Comparison of ENCODE assay signal across 9 cellular contexts in genomic region chrX:36867143-36867542, GRCh38.
DNase-seq lines count a peak whose midpoint lies in the region; ATAC-seq and TF ChIP-seq lines count a peak whose summit lies in the region.
"Had no signal": no experiment of that assay in that cellular context is flagged by ENCODE, and none has a peak within 500 bp of the region (broad histone marks: within the 10 kb centered on the region; RNA-seq: fewer than 3 reads in every experiment).

No MANE protein-coding gene starts in this region.

- TF ChIP-seq CTCF in Caco-2 (IDR thresholded peaks at IDR 0.05; ENCODE audit: insufficient read depth in 1 of 2, low read depth in 1 of 2, low read length in 1 of 2, severe bottlenecking in 1 of 2, unreplicated experiment in 1 of 2) (peak; percentile 13 to 37), colonic mucosa (IDR thresholded peaks at IDR 0.05) (peak; percentile 56), osteoblast (IDR thresholded peaks at IDR 0.05; ENCODE audit: extremely low read depth, low read depth, low read length) (peak; percentile 62), sigmoid colon (IDR thresholded peaks at IDR 0.05) (peak in 1 of 4 experiments; percentile 30)

- peaks cover 2% of the 10 kb centered on the region for H3K27me3 Mint-ChIP-seq in Caco-2 (ENCODE audit: insufficient read depth, unreplicated experiment)

- no peak for TF ChIP-seq POLR2A in sigmoid colon (IDR thresholded peaks at IDR 0.05)

- H3K9me3 ChIP-seq in Caco-2: no peaks in the 10 kb centered on the region
- H3K9me3 ChIP-seq in colonic mucosa: no peaks in the 10 kb centered on the region
- no peaks in the 10 kb centered on the region for H3K9me3 ChIP-seq in osteoblast (ENCODE audit: low read depth, low read length)
- H3K9me3 ChIP-seq in sigmoid colon: no peaks in the 10 kb centered on the region

- BruUV-seq in Caco-2 (replicated peaks; lab: Mats Ljungman, UMichigan): no TSS peak

- H3K79me2 ChIP-seq in osteoblast (ENCODE audit: insufficient read depth, low read length): no peaks in the 10 kb centered on the region

- H3K27ac ChIP-seq in colonic mucosa: no peak overlapping the region
- no peak overlapping the region for H3K27ac ChIP-seq in osteoblast (ENCODE audit: low read depth, low read length)
- no peak overlapping the region for H3K27ac ChIP-seq in sigmoid colon

- no peaks in the 10 kb centered on the region for H3K9me3 Mint-ChIP-seq in Caco-2 (ENCODE audit: unreplicated experiment)
- H3K9me3 Mint-ChIP-seq: IgD-negative memory B cell had no signal

- WGBS in sigmoid colon, 2 donors: 3 to 16% methylated on average over 3 of the region's 3 CpGs

- H3K4me3 ChIP-seq in Caco-2 (ENCODE audit: low read depth, low read length): no peak overlapping the region
- no peak overlapping the region for H3K4me3 ChIP-seq in colonic mucosa
- no peak overlapping the region for H3K4me3 ChIP-seq in osteoblast (ENCODE audit: insufficient read depth, low read length)
- no peak overlapping the region for H3K4me3 ChIP-seq in sigmoid colon

- no peak overlapping the region for H2AFZ ChIP-seq in osteoblast (ENCODE audit: low read length)

- H4K20me1 ChIP-seq in osteoblast (ENCODE audit: insufficient read depth, low read length): no peaks in the 10 kb centered on the region

- no peaks in the 10 kb centered on the region for H3K36me3 Mint-ChIP-seq in Caco-2 (ENCODE audit: insufficient read depth, unreplicated experiment)
- H3K36me3 Mint-ChIP-seq: IgD-negative memory B cell had no signal

- H3K4me3 Mint-ChIP-seq in Caco-2 (ENCODE audit: unreplicated experiment): no peak overlapping the region
- H3K4me3 Mint-ChIP-seq: IgD-negative memory B cell had no signal

- DNase-seq in Caco-2 (peak in 1 of 2 experiments; percentile 13), NCI-H510A treated with DMSO at 0.1 percent for 48 hours (lab: John Stamatoyannopoulos, UW) (peak; percentile 50), colonic mucosa (no peak), osteoblast (ENCODE audit: insufficient read length, low spot score, missing footprints) (peak; percentile 27), sigmoid colon (no peak)
- DNase-seq in activated T-cell treated with anti-CD3 and anti-CD28 coated beads, Interleukin-2, amount 50 U/mL, for 48 hours: no peak

- intact Hi-C loops in Caco-2 (cut with micrococcal nuclease; ENCODE audit: unreplicated experiment) (loop anchor here (1.0 to 10.0 kb wide), 3 partner anchors 183 to 1482 kb away; no protein-coding TSS in a partner anchor), colonic mucosa (cut with DNase I) (loop anchor here (10.0 kb wide), 1 partner anchor 972 kb away; no protein-coding TSS in a partner anchor), sigmoid colon (cut with DNase I) (no loop called here)

- H3K9ac ChIP-seq in colonic mucosa (ENCODE audit: low read depth in 2 of 2, low read length in 2 of 2): no peak overlapping the region

- CTCF ChIA-PET in Caco-2 (lab: Charles Lee): no interaction called here

- no peaks in the 10 kb centered on the region for H3K36me3 ChIP-seq in Caco-2 (ENCODE audit: control insufficient read depth, insufficient read depth, low read length)
- H3K36me3 ChIP-seq in colonic mucosa: no peaks in the 10 kb centered on the region
- H3K36me3 ChIP-seq in osteoblast (ENCODE audit: insufficient read depth, low read length): no peaks in the 10 kb centered on the region
- H3K36me3 ChIP-seq in sigmoid colon: no peaks in the 10 kb centered on the region

- ATAC-seq in GM19351 (IDR thresholded peaks at IDR 0.05; ENCODE audit: unreplicated experiment) (peak; percentile 85), HG03439 (IDR thresholded peaks at IDR 0.05; ENCODE audit: unreplicated experiment) (no peak)

- no peaks in the 10 kb centered on the region for H3K4me1 Mint-ChIP-seq in Caco-2 (ENCODE audit: low read depth, unreplicated experiment)
- H3K4me1 Mint-ChIP-seq: IgD-negative memory B cell had no signal

- POLR2A ChIA-PET in Caco-2 (lab: Charles Lee): no interaction called here

- no peak overlapping the region for H3K4me2 ChIP-seq in osteoblast (ENCODE audit: insufficient read depth, low read length)

- TF ChIP-seq EP300 in sigmoid colon (IDR thresholded peaks at IDR 0.05): no peak

- no peaks in the 10 kb centered on the region for H3K27me3 ChIP-seq in Caco-2 (replicated peaks; ENCODE audit: control insufficient read depth, insufficient read depth, low read length)
- H3K27me3 ChIP-seq in colonic mucosa: no peaks in the 10 kb centered on the region
- no peaks in the 10 kb centered on the region for H3K27me3 ChIP-seq in osteoblast (ENCODE audit: insufficient read depth, low read length)
- no peaks in the 10 kb centered on the region for H3K27me3 ChIP-seq in sigmoid colon

- H3K27ac Mint-ChIP-seq in Caco-2 (ENCODE audit: unreplicated experiment): no peak overlapping the region
- H3K27ac Mint-ChIP-seq: IgD-negative memory B cell had no signal

- H3K4me1 ChIP-seq in Caco-2: no peaks in the 10 kb centered on the region
- H3K4me1 ChIP-seq in colonic mucosa: no peaks in the 10 kb centered on the region
- H3K4me1 ChIP-seq in osteoblast (ENCODE audit: insufficient read depth, low read length): no peaks in the 10 kb centered on the region
- H3K4me1 ChIP-seq in sigmoid colon: no peaks in the 10 kb centered on the region

Comparison
In these comparisons a context has a peak if more than half of its experiments do, and no peak if none do; other contexts are left out.
1. DNase-seq: peak in NCI-H510A treated with DMSO at 0.1 percent for 48 hours (single experiment) and osteoblast (single experiment); none in colonic mucosa (single experiment), activated T-cell treated with anti-CD3 and anti-CD28 coated beads, Interleukin-2, amount 50 U/mL, for 48 hours (0 of 2) and sigmoid colon (single experiment).